1 cellular context compared by ENCODE assay signal in genomic region chr4:12499693-12500092, GRCh38.
A peak's percentile ranks its signal among the peaks of the same experiment; 100 is the strongest.
TF ChIP-seq lines count a peak whose summit lies in the region.

No MANE protein-coding gene starts in this region.

TF ChIP-seq in HepG2, 621 proteins besides CTCF, POLR2A, EP300 and RAD21 (continued from another document and continues in another):
- TF ChIP-seq ZBTB4 (CRISPR knock-in tag; IDR thresholded peaks at IDR 0.05; ENCODE audit: borderline replicate concordance) (no peak), PLSCR1 (CRISPR knock-in tag; IDR thresholded peaks at IDR 0.05; ENCODE audit: borderline replicate concordance) (no peak), TFDP2 (CRISPR knock-in tag; IDR thresholded peaks at IDR 0.05) (peak; percentile 82), ZNF850 (CRISPR knock-in tag; conservative IDR thresholded peaks at IDR 0.05) (no peak), ZFP36L1 (CRISPR knock-in tag; IDR thresholded peaks at IDR 0.05) (no peak), ZNF816 (CRISPR knock-in tag; IDR thresholded peaks at IDR 0.05; ENCODE audit: borderline replicate concordance) (no peak), ZNF781 (CRISPR knock-in tag; IDR thresholded peaks at IDR 0.05; ENCODE audit: borderline replicate concordance, not compliant biosample characterization) (no peak), ZNF446 (CRISPR knock-in tag; IDR thresholded peaks at IDR 0.05) (no peak), FOXK2 (IDR thresholded peaks at IDR 0.05) (no peak), ATF5 (CRISPR knock-in tag; IDR thresholded peaks at IDR 0.05; ENCODE audit: low read depth) (no peak), GLI4 (CRISPR knock-in tag; IDR thresholded peaks at IDR 0.05; ENCODE audit: borderline replicate concordance) (no peak), YEATS2 (CRISPR knock-in tag; IDR thresholded peaks at IDR 0.05; ENCODE audit: borderline replicate concordance) (no peak), SATB2 (CRISPR knock-in tag; IDR thresholded peaks at IDR 0.05) (no peak), ZBTB7A (CRISPR knock-in tag; IDR thresholded peaks at IDR 0.05) (no peak), ZBTB46 (CRISPR knock-in tag; IDR thresholded peaks at IDR 0.05; ENCODE audit: borderline replicate concordance) (no peak), RBFOX2 (IDR thresholded peaks at IDR 0.05; ENCODE audit: low read depth, low read length) (no peak), KAT7 (CRISPR knock-in tag; IDR thresholded peaks at IDR 0.05; ENCODE audit: borderline replicate concordance) (no peak), JDP2 (CRISPR knock-in tag; IDR thresholded peaks at IDR 0.05; ENCODE audit: borderline replicate concordance) (no peak), BCLAF1 (IDR thresholded peaks at IDR 0.05) (no peak), HMG20A (CRISPR knock-in tag; IDR thresholded peaks at IDR 0.05; ENCODE audit: borderline replicate concordance) (peak; percentile 82), TBX3 (IDR thresholded peaks at IDR 0.05; ENCODE audit: borderline replicate concordance) (peak; percentile 46; the same call in 1 of the 2 replicates), HNF1A (IDR thresholded peaks at IDR 0.05; ENCODE audit: low read depth) (peak; percentile 76), HNF1A (CRISPR knock-in tag; IDR thresholded peaks at IDR 0.05; ENCODE audit: borderline replicate concordance) (peak; percentile 69; the same call in 1 of the 2 replicates), SP4 (CRISPR knock-in tag; IDR thresholded peaks at IDR 0.05) (no peak), ZNF510 (CRISPR knock-in tag; IDR thresholded peaks at IDR 0.05; ENCODE audit: low read depth) (no peak), PCBP1 (IDR thresholded peaks at IDR 0.05; ENCODE audit: borderline replicate concordance, low read depth, low read length) (no peak), FOXP1 (IDR thresholded peaks at IDR 0.05) (peak; percentile 42; the same call in 1 of the 2 replicates), FOXP1 (CRISPR knock-in tag; IDR thresholded peaks at IDR 0.05) (peak; percentile 94), ZNF773 (CRISPR knock-in tag; IDR thresholded peaks at IDR 0.05; ENCODE audit: borderline replicate concordance) (no peak), SNAPC2 (CRISPR knock-in tag; IDR thresholded peaks at IDR 0.05) (0 out of 2 replicates have a peak, but pooled peaks have one; percentile 42), EZH2 (conservative IDR thresholded peaks at IDR 0.05; ENCODE audit: low read depth, low read length) (no peak), RFX5 (IDR thresholded peaks at IDR 0.05; ENCODE audit: low read depth, low read length) (no peak), RBM39 (IDR thresholded peaks at IDR 0.05; ENCODE audit: low read depth, low read length, poor library complexity, severe bottlenecking) (no peak), GATAD1 (CRISPR knock-in tag; IDR thresholded peaks at IDR 0.05) (peak; percentile 45; the same call in 1 of the 2 replicates), ZNF749 (CRISPR knock-in tag; IDR thresholded peaks at IDR 0.05; ENCODE audit: borderline replicate concordance) (no peak), ZNF788 (CRISPR knock-in tag; IDR thresholded peaks at IDR 0.05; ENCODE audit: borderline replicate concordance) (no peak), PBX3 (CRISPR knock-in tag; IDR thresholded peaks at IDR 0.05; ENCODE audit: borderline replicate concordance) (no peak), NR2F1 (CRISPR knock-in tag; IDR thresholded peaks at IDR 0.05) (peak in 1 of 2 experiments; percentile 37; a peak in 1 of 4 replicates), KLF15 (CRISPR knock-in tag; IDR thresholded peaks at IDR 0.05; ENCODE audit: borderline replicate concordance) (no peak), NFIB (CRISPR knock-in tag; IDR thresholded peaks at IDR 0.05; ENCODE audit: borderline replicate concordance) (no peak), ZNF382 (CRISPR knock-in tag; IDR thresholded peaks at IDR 0.05; ENCODE audit: borderline replicate concordance) (no peak), ZNF674 (CRISPR knock-in tag; IDR thresholded peaks at IDR 0.05; ENCODE audit: low read depth) (no peak), TFAP4 (IDR thresholded peaks at IDR 0.05; ENCODE audit: borderline replicate concordance, low read depth) (peak; percentile 94)
